ENCODE assay signal across 8 cellular contexts in the genomic region with DNA sequence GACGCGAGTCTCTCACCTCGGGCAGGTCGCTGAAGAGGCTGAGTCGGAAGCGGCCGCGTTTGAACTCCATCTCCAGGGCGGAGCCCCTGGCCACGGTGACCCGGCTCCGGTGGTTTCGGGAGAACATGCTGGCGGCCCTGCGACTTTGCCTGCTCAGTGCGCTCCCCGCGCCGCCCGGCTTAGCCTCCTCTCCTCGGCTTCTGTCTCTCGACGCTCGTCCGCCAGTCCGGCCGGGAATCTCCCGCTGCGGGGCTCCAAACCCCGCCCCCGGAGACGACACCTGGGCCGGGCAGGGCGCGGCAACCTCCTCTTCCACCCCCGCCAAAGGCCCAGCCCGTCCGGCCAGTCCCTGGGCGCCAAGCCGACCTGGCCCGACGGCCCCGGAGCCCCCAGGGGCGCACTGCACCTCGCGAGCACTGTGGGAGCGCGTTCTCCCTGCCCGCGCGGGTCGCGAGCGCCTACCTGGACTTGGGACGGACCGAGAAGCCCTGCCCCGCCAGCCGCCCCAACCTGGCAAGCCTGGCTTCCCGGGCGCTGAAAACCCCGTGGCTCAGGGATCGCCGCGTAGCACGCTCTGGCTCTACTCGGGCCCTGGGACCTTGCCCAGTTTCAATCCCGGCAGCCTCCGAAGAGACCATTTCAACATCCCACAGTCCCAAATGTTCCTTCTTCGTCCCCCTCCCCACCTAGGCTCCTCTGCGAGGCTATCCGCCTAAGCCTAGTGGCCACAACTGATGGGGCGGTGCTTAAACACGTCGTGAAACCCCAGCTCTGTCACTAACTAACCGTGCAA. TPM values are rescaled to one million over a fixed set of nuclear protein-coding genes. Genes with fewer than 3 reads are reported as not detected.
A peak's percentile ranks its signal among the peaks of the same experiment; 100 is the strongest.
DNase-seq lines count a peak whose midpoint lies in the region; ATAC-seq and TF ChIP-seq lines count a peak whose summit lies in the region.

A gene with protein sequence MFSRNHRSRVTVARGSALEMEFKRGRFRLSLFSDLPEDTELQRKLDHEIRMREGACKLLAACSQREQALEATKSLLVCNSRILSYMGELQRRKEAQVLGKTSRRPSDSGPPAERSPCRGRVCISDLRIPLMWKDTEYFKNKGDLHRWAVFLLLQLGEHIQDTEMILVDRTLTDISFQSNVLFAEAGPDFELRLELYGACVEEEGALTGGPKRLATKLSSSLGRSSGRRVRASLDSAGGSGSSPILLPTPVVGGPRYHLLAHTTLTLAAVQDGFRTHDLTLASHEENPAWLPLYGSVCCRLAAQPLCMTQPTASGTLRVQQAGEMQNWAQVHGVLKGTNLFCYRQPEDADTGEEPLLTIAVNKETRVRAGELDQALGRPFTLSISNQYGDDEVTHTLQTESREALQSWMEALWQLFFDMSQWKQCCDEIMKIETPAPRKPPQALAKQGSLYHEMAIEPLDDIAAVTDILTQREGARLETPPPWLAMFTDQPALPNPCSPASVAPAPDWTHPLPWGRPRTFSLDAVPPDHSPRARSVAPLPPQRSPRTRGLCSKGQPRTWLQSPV (minus strand): TSS at position 248 of the 793 bp plus-strand sequence. CDS start 121 bp downstream, at position 127.

- peak within 1 kb of the TSS in 1 of 2 donors; percentile 8 for H3K4me3 ChIP-seq in CD4-positive, alpha-beta memory T cell (ENCODE audit: low read length in 2 of 2)
- peak within 1 kb of the TSS; percentile 96 for H3K4me3 ChIP-seq in GM23338
- H3K4me3 ChIP-seq in lower lobe of right lung, result peak within 1 kb of the TSS; percentile 64
- peak within 1 kb of the TSS; percentile 50 to 64 for H3K4me3 ChIP-seq in tibial artery

- peak within 1 kb of the TSS in 7 of 8 donors; percentile 65 to 83 (median 73) for H3K4me3 Mint-ChIP-seq in CD4-positive, alpha-beta memory T cell
- peak within 1 kb of the TSS; percentile 98 for H3K4me3 Mint-ChIP-seq in GM23338
- H3K4me3 Mint-ChIP-seq in dendritic cell treated with granulocyte-macrophage colony-stimulating factor and Interleukin-4, amounts not matched to agents 40 ng/mL and 50 ng/mL, for 4 days, result peak within 1 kb of the TSS; percentile 62

- peaks cover 23% of the 10 kb centered on the region for H4K20me1 ChIP-seq in GM23338 (replicated peaks; ENCODE audit: insufficient read depth)

- H3K9me2 ChIP-seq in GM23338 (ENCODE audit: insufficient read depth), result no peaks in the 10 kb centered on the region

- H3K36me3 ChIP-seq in CD4-positive, alpha-beta memory T cell (ENCODE audit: insufficient read depth, low read length), result no peaks in the 10 kb centered on the region
- H3K36me3 ChIP-seq in GM23338 (ENCODE audit: insufficient read depth) (no peaks in the 10 kb centered on the region), lower lobe of right lung (no peaks in the 10 kb centered on the region), tibial artery (no peaks in the 10 kb centered on the region)

- H3K27ac ChIP-seq in CD4-positive, alpha-beta memory T cell (ENCODE audit: low read depth, low read length), result no peak within 1 kb of the TSS
- H3K27ac ChIP-seq in GM23338 (ENCODE audit: low read depth), result peak within 1 kb of the TSS; percentile 97
- H3K27ac ChIP-seq in RWPE1, result peak within 1 kb of the TSS; percentile 94
- H3K27ac ChIP-seq in lower lobe of right lung, result peak within 1 kb of the TSS; percentile 91
- H3K27ac ChIP-seq in tibial artery, result peak within 1 kb of the TSS; percentile 68 to 76

- peaks cover 17 to 28% of the 10 kb centered on the region in 2 donors for H3K27me3 Mint-ChIP-seq in CD4-positive, alpha-beta memory T cell
- H3K27me3 Mint-ChIP-seq in GM23338 (ENCODE audit: insufficient read depth, low read depth, poor library complexity), result peaks cover 16% of the 10 kb centered on the region
- H3K27me3 Mint-ChIP-seq in dendritic cell treated with granulocyte-macrophage colony-stimulating factor and Interleukin-4, amounts not matched to agents 40 ng/mL and 50 ng/mL, for 4 days, result peaks cover 69% of the 10 kb centered on the region

- peak within 1 kb of the TSS in 2 of 7 donors; percentile 51 to 89 for H3K27ac Mint-ChIP-seq in CD4-positive, alpha-beta memory T cell
- H3K27ac Mint-ChIP-seq in GM23338, result peak within 1 kb of the TSS; percentile 97
- peak within 1 kb of the TSS; percentile 61 for H3K27ac Mint-ChIP-seq in dendritic cell treated with granulocyte-macrophage colony-stimulating factor and Interleukin-4, amounts not matched to agents 40 ng/mL and 50 ng/mL, for 4 days

- peaks cover 20% of the 10 kb centered on the region for H3K27me3 ChIP-seq in CD4-positive, alpha-beta memory T cell (ENCODE audit: insufficient read depth, low read length)
- no peaks in the 10 kb centered on the region for H3K27me3 ChIP-seq in GM23338 (ENCODE audit: insufficient read depth)
- H3K27me3 ChIP-seq in lower lobe of right lung (ENCODE audit: low read depth), result peaks cover 17% of the 10 kb centered on the region
- peaks cover 0 to 13% of the 10 kb centered on the region in 2 donors for H3K27me3 ChIP-seq in tibial artery

- POLR2A ChIA-PET in CD4-positive, alpha-beta memory T cell (lab: Charles Lee; ENCODE audit: partially characterized antibody), result interaction anchor here (2.0 kb wide), 1 partner anchor 30 kb away, joined by 4 read pairs; the partner anchor contains the start of gene MRPL53
- POLR2A ChIA-PET in RWPE1 (lab: Yijun Ruan, JAX; ENCODE audit: low non-redundant PET), result interaction anchor here (0.6 to 1.2 kb wide), 2 partner anchors 13 to 20 kb away, joined by 3 to 4 read pairs; partner anchors contain the start of gene INO80B

- H3K4me1 ChIP-seq in CD4-positive, alpha-beta memory T cell (ENCODE audit: insufficient read depth, low read length), result peaks cover 17% of the 10 kb centered on the region
- H3K4me1 ChIP-seq in GM23338 (ENCODE audit: insufficient read depth), result peaks cover 29% of the 10 kb centered on the region
- peaks cover 54% of the 10 kb centered on the region for H3K4me1 ChIP-seq in lower lobe of right lung
- H3K4me1 ChIP-seq in tibial artery, result peaks cover 0 to 42% (median 21%) of the 10 kb centered on the region in 4 donors

- peaks cover 34% of the 10 kb centered on the region for H3K79me2 ChIP-seq in GM23338 (replicated peaks; ENCODE audit: insufficient read depth)

- H3K36me3 Mint-ChIP-seq in CD4-positive, alpha-beta memory T cell, result no peaks in the 10 kb centered on the region
- H3K36me3 Mint-ChIP-seq in GM23338 (ENCODE audit: low read depth), result peaks cover 18% of the 10 kb centered on the region
- peaks cover 6% of the 10 kb centered on the region for H3K36me3 Mint-ChIP-seq in dendritic cell treated with granulocyte-macrophage colony-stimulating factor and Interleukin-4, amounts not matched to agents 40 ng/mL and 50 ng/mL, for 4 days (ENCODE audit: low read depth)

- H3K4me2 ChIP-seq in GM23338, result peak within 1 kb of the TSS; percentile 97

- H3K9me3 Mint-ChIP-seq in CD4-positive, alpha-beta memory T cell, result no peaks in the 10 kb centered on the region
- H3K9me3 Mint-ChIP-seq in GM23338, result no peaks in the 10 kb centered on the region
- no peaks in the 10 kb centered on the region for H3K9me3 Mint-ChIP-seq in dendritic cell treated with granulocyte-macrophage colony-stimulating factor and Interleukin-4, amounts not matched to agents 40 ng/mL and 50 ng/mL, for 4 days

- intact Hi-C loops in CD4-positive, alpha-beta memory T cell (cut with micrococcal nuclease), result no loop called here
- intact Hi-C loops in dendritic cell treated with granulocyte-macrophage colony-stimulating factor and Interleukin-4, amounts not matched to agents 40 ng/mL and 50 ng/mL, for 4 days (cut with micrococcal nuclease), result loop anchor here (2.0 kb wide), 1 partner anchor 13 kb away; the partner anchor contains the start of gene INO80B
- intact Hi-C loops in lower lobe of right lung (cut with DNase I) (no loop called here), tibial artery (cut with DNase I; ENCODE audit: low total_unique reads) (no loop called here)

- CTCF ChIA-PET in CD4-positive, alpha-beta memory T cell (lab: Charles Lee; ENCODE audit: partially characterized antibody), result no interaction called here
- CTCF ChIA-PET in RWPE1 (lab: Yijun Ruan, JAX), result interaction anchor here (0.5 to 1.0 kb wide), 2 partner anchors 13 to 29 kb away, joined by 3 read pairs; no protein-coding TSS in a partner anchor

- H3K9me3 ChIP-seq in CD4-positive, alpha-beta memory T cell (ENCODE audit: control insufficient read depth in 1 of 2, low read length in 2 of 2), result no peaks in the 10 kb centered on the region
- H3K9me3 ChIP-seq in lower lobe of right lung (no peaks in the 10 kb centered on the region), tibial artery (no peaks in the 10 kb centered on the region)

- peak in 2 of 5 donors; percentile 30 to 56 for DNase-seq in CD4-positive, alpha-beta memory T cell
- DNase-seq in GM23338 (ENCODE audit: low spot score), result peak; percentile 92
- peak; percentile 88 for DNase-seq in RWPE1 (ENCODE audit: low spot score)
- DNase-seq in lower lobe of right lung, result peak; percentile 79
- no peak for DNase-seq in tibial artery
- DNase-seq in putamen (ENCODE audit: low spot score), result no peak
- no peak for DNase-seq in NCI-H1436 treated with DMSO at 0.1 percent for 48 hours (lab: John Stamatoyannopoulos, UW)

- H2AFZ ChIP-seq in GM23338, result peak within 1 kb of the TSS; percentile 66

- ATAC-seq in GM23338 (peak; percentile 56), lower lobe of right lung (peak; percentile 85 to 87)

- TF ChIP-seq CTCF in GM23338 (conservative IDR thresholded peaks at IDR 0.05; ENCODE audit: low read depth in 2 of 2), result no peak
- TF ChIP-seq CTCF in RWPE1 (conservative IDR thresholded peaks at IDR 0.05; ENCODE audit: low read depth), result no peak
- TF ChIP-seq CTCF in lower lobe of right lung (IDR thresholded peaks at IDR 0.05), result no peak
- no peak for TF ChIP-seq CTCF in tibial artery (IDR thresholded peaks at IDR 0.05)

- peaks cover 3 to 11% (median 8%) of the 10 kb centered on the region in 4 donors for H3K4me1 Mint-ChIP-seq in CD4-positive, alpha-beta memory T cell
- peaks cover 29% of the 10 kb centered on the region for H3K4me1 Mint-ChIP-seq in GM23338
- peaks cover 65% of the 10 kb centered on the region for H3K4me1 Mint-ChIP-seq in dendritic cell treated with granulocyte-macrophage colony-stimulating factor and Interleukin-4, amounts not matched to agents 40 ng/mL and 50 ng/mL, for 4 days (ENCODE audit: low read depth)

- peaks cover 18% of the 10 kb centered on the region for H3F3A ChIP-seq in GM23338 (replicated peaks; ENCODE audit: low read depth)

TF ChIP-seq in GM23338, 12 proteins besides CTCF, POLR2A, EP300 and RAD21 (continues in another document):
- TF ChIP-seq ZNF331 (CRISPR knock-in tag; IDR thresholded peaks at IDR 0.05; ENCODE audit: low read depth) (no peak), EZH2 (IDR thresholded peaks at IDR 0.05; ENCODE audit: low read depth, unreplicated experiment) (no peak), EZH2phosphoT487 (IDR thresholded peaks at IDR 0.05; ENCODE audit: unreplicated experiment) (no peak), POLR2AphosphoS5 (IDR thresholded peaks at IDR 0.05; ENCODE audit: low read depth) (peak; percentile 68), CREB1 (CRISPR knock-in tag; IDR thresholded peaks at IDR 0.05; ENCODE audit: low read depth) (peak; percentile 39), NANOG (IDR thresholded peaks at IDR 0.05; ENCODE audit: borderline replicate concordance) (no peak)

RNA-seq across cellular contexts. Expression of the gene that starts here (rescaled TPM):
- total RNA-seq in CD4-positive, alpha-beta memory T cell, result not detected
- polyA plus RNA-seq in CD4-positive, alpha-beta memory T cell, result under 1 TPM in 1 of 2 donors, not detected in 1; 0.14 TPM
- total RNA-seq in GM23338 (2014; rRNA removed; shearing (Covaris generic)), result 42.8 and 50.0 TPM in 2 replicates
- 20.4 and 24.5 TPM in 2 replicates for polyA plus RNA-seq in GM23338 (2016; fragmentation: Nextera tagmentation; extraction: Ambion mirVana)
- 27.5 TPM for total RNA-seq in lower lobe of right lung

Comparison
In these comparisons a context has a peak if more than half of its experiments do, and no peak if none do; other contexts are left out.
1. RNA of the gene that starts here (total RNA-seq): 42.8 to 50.0 TPM in GM23338 and 27.5 TPM in lower lobe of right lung (single experiment); not detected in CD4-positive, alpha-beta memory T cell; every median in the first group is over 10 times any median in the second.
2. RNA of the gene that starts here (polyA plus RNA-seq): 20.4 to 24.5 TPM in GM23338; 0.14 TPM in CD4-positive, alpha-beta memory T cell; every median in the first group is over 10 times any median in the second.
3. DNase-seq: peak in GM23338 (single experiment), RWPE1 (single experiment) and lower lobe of right lung (single experiment); none in tibial artery (0 of 2), putamen (single experiment) and NCI-H1436 treated with DMSO at 0.1 percent for 48 hours (single experiment).
4. Peak in every context shown above with its lines, with median percentiles within 50 percentile points of each other: H3K4me3 Mint-ChIP-seq.